ENCODE assay signal across 1 cellular context in the genomic region with DNA sequence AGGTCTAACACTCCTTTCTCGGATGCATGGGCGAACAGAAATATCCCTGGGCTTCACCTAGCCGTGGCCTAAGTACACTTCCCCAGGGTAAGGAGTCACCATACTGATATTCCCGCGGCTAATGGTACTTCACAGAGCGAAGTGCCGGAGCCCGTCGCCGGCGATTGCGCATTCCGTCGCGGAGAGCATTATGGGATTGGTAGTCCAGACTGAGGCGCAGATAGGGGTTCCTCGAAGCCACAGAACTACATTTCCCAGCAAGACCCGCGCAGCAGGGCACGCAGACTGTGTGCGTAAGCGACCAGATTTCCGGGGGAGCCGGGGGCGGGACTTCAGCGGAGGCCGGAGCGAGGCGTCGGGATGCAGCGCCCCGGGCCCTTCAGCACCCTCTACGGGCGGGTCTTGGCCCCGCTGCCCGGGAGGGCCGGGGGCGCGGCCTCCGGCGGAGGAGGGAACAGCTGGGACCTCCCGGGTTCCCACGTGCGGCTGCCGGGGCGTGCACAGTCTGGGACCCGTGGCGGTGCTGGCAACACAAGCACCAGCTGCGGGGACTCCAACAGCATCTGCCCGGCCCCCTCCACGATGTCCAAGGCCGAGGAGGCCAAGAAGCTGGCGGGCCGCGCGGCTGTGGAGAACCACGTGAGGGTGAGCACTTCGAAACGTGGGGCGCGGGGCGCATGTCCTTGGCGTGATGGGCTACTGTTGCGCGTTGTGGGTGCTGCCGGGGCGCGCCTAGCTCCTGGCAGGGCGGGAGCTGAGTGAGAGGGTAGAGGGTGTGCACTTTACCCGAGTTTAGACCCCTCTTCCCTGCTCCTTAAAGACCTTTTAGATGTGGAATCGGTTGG.
TF ChIP-seq lines count a peak whose summit lies in the region.

Gene RPIA (plus strand): TSS at position 335 of the 845 bp plus-strand sequence. CDS start 26 bp downstream, at position 361.

TF ChIP-seq in IMR-90, 13 proteins besides CTCF, POLR2A, EP300 and RAD21 (continued from another document):
- TF ChIP-seq, protein P1, sequence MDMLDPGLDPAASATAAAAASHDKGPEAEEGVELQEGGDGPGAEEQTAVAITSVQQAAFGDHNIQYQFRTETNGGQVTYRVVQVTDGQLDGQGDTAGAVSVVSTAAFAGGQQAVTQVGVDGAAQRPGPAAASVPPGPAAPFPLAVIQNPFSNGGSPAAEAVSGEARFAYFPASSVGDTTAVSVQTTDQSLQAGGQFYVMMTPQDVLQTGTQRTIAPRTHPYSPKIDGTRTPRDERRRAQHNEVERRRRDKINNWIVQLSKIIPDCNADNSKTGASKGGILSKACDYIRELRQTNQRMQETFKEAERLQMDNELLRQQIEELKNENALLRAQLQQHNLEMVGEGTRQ (IDR thresholded peaks at IDR 0.05; ENCODE audit: low read depth, low read length) = peak; percentile 69; the same call in 1 of the 2 replicates
- TF ChIP-seq MAZ (IDR thresholded peaks at IDR 0.05; ENCODE audit: borderline replicate concordance, low read depth, low read length) (peak; percentile 81; the same call in 1 of the 2 replicates), MXI1 (IDR thresholded peaks at IDR 0.05; ENCODE audit: borderline replicate concordance, low read depth, low read length) (peak; percentile 98)
- TF ChIP-seq, protein P2, sequence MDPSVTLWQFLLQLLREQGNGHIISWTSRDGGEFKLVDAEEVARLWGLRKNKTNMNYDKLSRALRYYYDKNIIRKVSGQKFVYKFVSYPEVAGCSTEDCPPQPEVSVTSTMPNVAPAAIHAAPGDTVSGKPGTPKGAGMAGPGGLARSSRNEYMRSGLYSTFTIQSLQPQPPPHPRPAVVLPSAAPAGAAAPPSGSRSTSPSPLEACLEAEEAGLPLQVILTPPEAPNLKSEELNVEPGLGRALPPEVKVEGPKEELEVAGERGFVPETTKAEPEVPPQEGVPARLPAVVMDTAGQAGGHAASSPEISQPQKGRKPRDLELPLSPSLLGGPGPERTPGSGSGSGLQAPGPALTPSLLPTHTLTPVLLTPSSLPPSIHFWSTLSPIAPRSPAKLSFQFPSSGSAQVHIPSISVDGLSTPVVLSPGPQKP (IDR thresholded peaks at IDR 0.05; ENCODE audit: borderline replicate concordance, low read depth, low read length) = no peak
TF ChIP-seq in IMR-90: peak in this region for 5.
